Comparison of ENCODE assay signal across 21 cellular contexts in genomic region chr10:132526676-132527075, GRCh38. TPM values are rescaled to one million over a fixed set of nuclear protein-coding genes. Genes with fewer than 3 reads are reported as not detected.
A peak's percentile ranks its signal among the peaks of the same experiment; 100 is the strongest.
DNase-seq lines count a peak whose midpoint lies in the region; ATAC-seq, FAIRE-seq and TF ChIP-seq lines count a peak whose summit lies in the region.
"Had no signal": no experiment of that assay in that cellular context is flagged by ENCODE, and none has a peak within 500 bp of the region (broad histone marks: within the 10 kb centered on the region; RNA-seq: fewer than 3 reads in every experiment).

No MANE protein-coding gene starts in this region.

- H3K4me3 ChIP-seq in left lung, result no peak overlapping the region

- no peak for TF ChIP-seq POLR2A in H54 (IDR thresholded peaks at IDR 0.05; ENCODE audit: low read depth, low read length)

- no peak overlapping the region for H3K4me3 Mint-ChIP-seq in chondrocyte (ENCODE audit: unreplicated experiment)
- no peak overlapping the region for H3K4me3 Mint-ChIP-seq in activated CD8-positive, alpha-beta T cell treated with anti-CD3 and anti-CD28 coated beads for 36 hours
- H3K4me3 Mint-ChIP-seq: activated CD4-positive, alpha-beta T cell treated with anti-CD3 and anti-CD28 coated beads, Interleukin-2, amount 10 ng/mL, durations not matched to agents 7 days and 5 days; activated naive CD8-positive, alpha-beta T cell treated with anti-CD3 and anti-CD28 coated beads, Interleukin-2, amount 50 U/mL, for 24 hours; B cell; naive thymus-derived CD8-positive, alpha-beta T cell; type B pancreatic cell had no signal

- intact Hi-C loops in left lung (cut with DNase I), result no loop called here
- intact Hi-C loops in activated CD8-positive, alpha-beta T cell treated with anti-CD3 and anti-CD28 coated beads for 36 hours (cut with micrococcal nuclease), result no loop called here

- CTCF ChIA-PET in activated CD8-positive, alpha-beta T cell treated with anti-CD3 and anti-CD28 coated beads for 36 hours (lab: Charles Lee), result no interaction called here

- in situ Hi-C loops in ACHN (cut with HindIII; ENCODE audit: low pct_ligation_motif_present, low pct_unique_long_range_greater_than_20kb, low sequenced_read_pairs), result no loop called here

- H3K27ac ChIP-seq in left lung, result no peak overlapping the region
- H3K27ac ChIP-seq: epithelial cell of prostate had no signal

- TF ChIP-seq CTCF in chondrocyte (IDR thresholded peaks at IDR 0.05) (no peak), left lung (IDR thresholded peaks at IDR 0.05) (no peak)
- no peak for TF ChIP-seq CTCF in activated CD8-positive, alpha-beta T cell treated with anti-CD3 and anti-CD28 coated beads for 36 hours (IDR thresholded peaks at IDR 0.05)

- H3K9me3 Mint-ChIP-seq in chondrocyte (ENCODE audit: low read depth), result peaks cover 8% of the 10 kb centered on the region
- peaks cover 10% of the 10 kb centered on the region for H3K9me3 Mint-ChIP-seq in activated CD8-positive, alpha-beta T cell treated with anti-CD3 and anti-CD28 coated beads for 36 hours

- DNase-seq in ACHN (peak; percentile 30), H54 (ENCODE audit: insufficient read length, low spot score) (no peak), chondrocyte (ENCODE audit: low spot score) (no peak), left lung (peak; percentile 22 to 45), COLO829 (ENCODE audit: low spot score) (no peak), activated gamma-delta T cell treated with Interleukin-2 at 50 U/mL for 16 hours (no peak), UCSD-AML1 (lab: John Stamatoyannopoulos, UW; ENCODE audit: unreplicated experiment) (no peak)
- DNase-seq in activated CD8-positive, alpha-beta T cell treated with anti-CD3 and anti-CD28 coated beads for 36 hours, result no peak
- DNase-seq: activated CD4-positive, alpha-beta T cell treated with anti-CD3 and anti-CD28 coated beads, Interleukin-2, amount 10 ng/mL, durations not matched to agents 7 days and 5 days; activated naive CD8-positive, alpha-beta T cell treated with anti-CD3 and anti-CD28 coated beads, Interleukin-2, amount 50 U/mL, for 24 hours; activated T-cell treated with anti-CD3 and anti-CD28 coated beads, Interleukin-2, amount 50 U/mL, for 48 hours; NCI-H1048; NCI-H2171; retina; SHP77; stimulated activated CD4-positive, alpha-beta T cell treated with anti-CD3 and anti-CD28 coated beads, Interleukin-4, amount 100 ng/mL, for 4 hours had no signal

- peak overlapping the region; percentile 42 for H3K27ac Mint-ChIP-seq in chondrocyte (ENCODE audit: unreplicated experiment)
- H3K27ac Mint-ChIP-seq in activated CD8-positive, alpha-beta T cell treated with anti-CD3 and anti-CD28 coated beads for 36 hours, result no peak overlapping the region
- H3K27ac Mint-ChIP-seq: activated CD4-positive, alpha-beta T cell treated with anti-CD3 and anti-CD28 coated beads, Interleukin-2, amount 10 ng/mL, durations not matched to agents 7 days and 5 days; activated naive CD8-positive, alpha-beta T cell treated with anti-CD3 and anti-CD28 coated beads, Interleukin-2, amount 50 U/mL, for 24 hours; B cell; naive thymus-derived CD8-positive, alpha-beta T cell; type B pancreatic cell had no signal

- peaks cover 0 to 5% of the 10 kb centered on the region in 2 donors for H3K9me3 ChIP-seq in left lung

- peaks cover 0 to 27% of the 10 kb centered on the region in 2 donors for H3K27me3 ChIP-seq in left lung

- ATAC-seq in left lung, result no peak
- no peak for ATAC-seq in activated CD8-positive, alpha-beta T cell treated with anti-CD3 and anti-CD28 coated beads for 36 hours
- ATAC-seq: activated naive CD8-positive, alpha-beta T cell treated with anti-CD3 and anti-CD28 coated beads, Interleukin-2, amount 50 U/mL, for 24 hours; naive thymus-derived CD8-positive, alpha-beta T cell had no signal

- peaks cover 2% of the 10 kb centered on the region for H3K36me3 Mint-ChIP-seq in chondrocyte (ENCODE audit: low read depth)
- no peaks in the 10 kb centered on the region for H3K36me3 Mint-ChIP-seq in activated CD8-positive, alpha-beta T cell treated with anti-CD3 and anti-CD28 coated beads for 36 hours (ENCODE audit: low read depth)

- H3K4me1 ChIP-seq in left lung, result no peaks in the 10 kb centered on the region

- H3K27me3 Mint-ChIP-seq in chondrocyte (ENCODE audit: low read depth), result peaks cover 12% of the 10 kb centered on the region
- H3K27me3 Mint-ChIP-seq in activated CD8-positive, alpha-beta T cell treated with anti-CD3 and anti-CD28 coated beads for 36 hours, result peaks cover 12% of the 10 kb centered on the region

- H3K36me3 ChIP-seq in left lung, result no peaks in the 10 kb centered on the region

- H3K4me1 Mint-ChIP-seq in chondrocyte (ENCODE audit: low read depth), result peaks cover 11% of the 10 kb centered on the region
- no peaks in the 10 kb centered on the region for H3K4me1 Mint-ChIP-seq in activated CD8-positive, alpha-beta T cell treated with anti-CD3 and anti-CD28 coated beads for 36 hours (ENCODE audit: low read depth)
- H3K4me1 Mint-ChIP-seq: activated CD4-positive, alpha-beta T cell treated with anti-CD3 and anti-CD28 coated beads, Interleukin-2, amount 10 ng/mL, durations not matched to agents 7 days and 5 days; activated naive CD8-positive, alpha-beta T cell treated with anti-CD3 and anti-CD28 coated beads, Interleukin-2, amount 50 U/mL, for 24 hours; B cell; naive thymus-derived CD8-positive, alpha-beta T cell had no signal

- peak; percentile 43 for FAIRE-seq in H54 (lab: Jason Lieb, UNC)
- FAIRE-seq: colon had no signal

- POLR2A ChIA-PET in activated CD8-positive, alpha-beta T cell treated with anti-CD3 and anti-CD28 coated beads for 36 hours (lab: Charles Lee), result no interaction called here

RNA-seq across cellular contexts. Expression of gene INPP5A, which starts 10.9 kb away (rescaled TPM):
- total RNA-seq in chondrocyte (29.5 to 40.6 TPM (median 40.1 TPM) in 3 replicates), left lung (10 to 100 TPM; 32.0 to 37.0 TPM)
- total RNA-seq in activated CD8-positive, alpha-beta T cell treated with anti-CD3 and anti-CD28 coated beads for 36 hours, result 10 to 100 TPM in 1 of 2 experiments, 1 to 10 TPM in 1; 9.6 to 10.4 TPM

Comparison
In these comparisons a context has a peak if more than half of its experiments do, and no peak if none do; other contexts are left out.
1. DNase-seq: peak in ACHN (single experiment) and left lung (2 of 2); none in H54 (single experiment), chondrocyte (single experiment), activated CD8-positive, alpha-beta T cell treated with anti-CD3 and anti-CD28 coated beads for 36 hours (single experiment), COLO829 (single experiment), activated gamma-delta T cell treated with Interleukin-2 at 50 U/mL for 16 hours (single experiment) and UCSD-AML1 (single experiment).